1 cellular context compared by ENCODE assay signal in the genomic region with DNA sequence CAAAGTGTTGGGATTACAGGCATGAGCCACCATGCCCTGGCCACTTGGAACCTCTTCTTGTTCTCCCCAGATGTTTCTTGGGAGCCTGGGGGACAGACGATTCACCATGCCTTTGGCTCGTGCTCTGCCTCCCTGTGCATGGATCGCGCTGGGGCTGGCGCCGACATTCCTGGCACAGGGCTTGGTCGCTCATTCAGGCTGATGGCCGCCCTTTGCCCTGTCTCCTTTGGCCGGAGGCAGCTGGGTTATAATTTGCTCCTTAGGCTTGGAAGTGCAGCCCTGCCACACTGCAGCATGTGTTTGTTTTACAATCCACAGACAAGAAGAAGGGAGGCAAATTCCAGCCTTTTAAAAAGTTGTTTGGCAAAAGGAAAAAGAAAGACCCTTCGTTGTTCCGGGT.
TF ChIP-seq lines count a peak whose summit lies in the region.

No MANE protein-coding gene starts in this region.

TF ChIP-seq in WTC11, 78 proteins besides CTCF, POLR2A, EP300 and RAD21:
- TF ChIP-seq, protein P1, sequence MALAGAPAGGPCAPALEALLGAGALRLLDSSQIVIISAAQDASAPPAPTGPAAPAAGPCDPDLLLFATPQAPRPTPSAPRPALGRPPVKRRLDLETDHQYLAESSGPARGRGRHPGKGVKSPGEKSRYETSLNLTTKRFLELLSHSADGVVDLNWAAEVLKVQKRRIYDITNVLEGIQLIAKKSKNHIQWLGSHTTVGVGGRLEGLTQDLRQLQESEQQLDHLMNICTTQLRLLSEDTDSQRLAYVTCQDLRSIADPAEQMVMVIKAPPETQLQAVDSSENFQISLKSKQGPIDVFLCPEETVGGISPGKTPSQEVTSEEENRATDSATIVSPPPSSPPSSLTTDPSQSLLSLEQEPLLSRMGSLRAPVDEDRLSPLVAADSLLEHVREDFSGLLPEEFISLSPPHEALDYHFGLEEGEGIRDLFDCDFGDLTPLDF (CRISPR knock-in tag; IDR thresholded peaks at IDR 0.05): no peak
- TF ChIP-seq MYBL2 (CRISPR knock-in tag; IDR thresholded peaks at IDR 0.05): no peak
- TF ChIP-seq JUN (CRISPR knock-in tag; IDR thresholded peaks at IDR 0.05): no peak
- no peak for TF ChIP-seq NR3C1 (CRISPR knock-in tag; conservative IDR thresholded peaks at IDR 0.05; ENCODE audit: low read depth)
- no peak for TF ChIP-seq ZNF423 (CRISPR knock-in tag; IDR thresholded peaks at IDR 0.05)
- TF ChIP-seq NFE2L1 (CRISPR knock-in tag; IDR thresholded peaks at IDR 0.05): no peak
- TF ChIP-seq RELA (CRISPR knock-in tag; IDR thresholded peaks at IDR 0.05; ENCODE audit: borderline replicate concordance): no peak
- no peak for TF ChIP-seq JAZF1 (CRISPR knock-in tag; IDR thresholded peaks at IDR 0.05)
- no peak for TF ChIP-seq GABPB1 (CRISPR knock-in tag; IDR thresholded peaks at IDR 0.05)
- no peak for TF ChIP-seq ERG (CRISPR knock-in tag; IDR thresholded peaks at IDR 0.05)
- TF ChIP-seq ZNF317 (CRISPR knock-in tag; IDR thresholded peaks at IDR 0.05; ENCODE audit: borderline replicate concordance, low read depth): no peak
- no peak for TF ChIP-seq ZNF512 (CRISPR knock-in tag; IDR thresholded peaks at IDR 0.05; ENCODE audit: borderline replicate concordance)
- TF ChIP-seq ESRRA (CRISPR knock-in tag; IDR thresholded peaks at IDR 0.05; ENCODE audit: borderline replicate concordance): no peak
- no peak for TF ChIP-seq GRHL2 (CRISPR knock-in tag; IDR thresholded peaks at IDR 0.05; ENCODE audit: insufficient replicate concordance, severe bottlenecking)
- no peak for TF ChIP-seq HMGXB4 (CRISPR knock-in tag; IDR thresholded peaks at IDR 0.05)
